30 cellular contexts compared by ENCODE assay signal in the genomic region with DNA sequence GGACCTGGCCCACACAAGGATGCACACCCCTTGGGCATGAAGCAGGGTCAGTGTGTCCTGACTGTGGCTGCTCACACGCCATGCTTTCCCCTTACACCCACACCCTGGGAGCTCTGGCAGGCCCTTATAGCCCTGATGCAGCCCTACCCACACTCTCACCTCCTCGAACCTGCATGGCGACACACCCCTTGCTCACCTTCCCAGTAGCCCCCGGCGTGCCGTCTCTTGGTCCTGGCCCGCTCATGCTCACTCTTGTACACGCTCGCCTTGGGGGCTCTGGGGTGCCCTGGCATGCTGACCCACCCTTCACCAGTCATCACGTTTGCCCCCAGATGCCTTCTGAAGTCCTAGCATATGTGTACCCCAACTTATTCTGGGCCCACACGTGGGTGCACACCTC. TPM values are rescaled to one million over a fixed set of nuclear protein-coding genes. Genes with fewer than 3 reads are reported as not detected.
DNase-seq lines count a peak whose midpoint lies in the region; ATAC-seq and TF ChIP-seq lines count a peak whose summit lies in the region.
"Had no signal": no experiment of that assay in that cellular context is flagged by ENCODE, and none has a peak within 500 bp of the region (broad histone marks: within the 10 kb centered on the region; RNA-seq: fewer than 3 reads in every experiment).

No MANE protein-coding gene starts in this region.

- H3K27ac Mint-ChIP-seq in activated CD4-positive, alpha-beta T cell treated with anti-CD3 and anti-CD28 coated beads, Interleukin-2, amount 10 ng/mL, durations not matched to agents 24 days and 14 days: peak overlapping the region; percentile 32
- H3K27ac Mint-ChIP-seq: activated T-cell treated with anti-CD3 and anti-CD28 coated beads, Interleukin-2, amount 50 U/mL, for 72 hours had no signal

- peaks cover 3% of the 10 kb centered on the region for H3K36me3 Mint-ChIP-seq in activated CD4-positive, alpha-beta T cell treated with anti-CD3 and anti-CD28 coated beads, Interleukin-2, amount 10 ng/mL, durations not matched to agents 24 days and 14 days (ENCODE audit: low read depth)
- H3K36me3 Mint-ChIP-seq: CD4-positive, CD25-positive, alpha-beta regulatory T cell; naive thymus-derived CD8-positive, alpha-beta T cell had no signal

- peak overlapping the region; percentile 85 for H3K23ac ChIP-seq in neuronal stem cell (ENCODE audit: low read depth, low read length, poor library complexity)

- peak overlapping the region; percentile 10 for H2BK12ac ChIP-seq in neuronal stem cell (ENCODE audit: low read length)

- H3K4me1 ChIP-seq in body of pancreas: no peaks in the 10 kb centered on the region
- no peaks in the 10 kb centered on the region for H3K4me1 ChIP-seq in neuronal stem cell (ENCODE audit: control insufficient read depth in 2 of 2, insufficient read depth in 1 of 2, low read depth in 1 of 2, low read length in 2 of 2)
- no peaks in the 10 kb centered on the region for H3K4me1 ChIP-seq in HAP-1
- H3K4me1 ChIP-seq: adrenal gland, gastrocnemius medialis, testis had no signal

- H3K36me3 ChIP-seq in body of pancreas (replicated peaks in 1 of 2; ENCODE audit: insufficient read depth in 1 of 2, low read depth in 2 of 2) (no peaks in the 10 kb centered on the region), neuronal stem cell (replicated peaks in 1 of 2; ENCODE audit: control insufficient read depth in 2 of 2, insufficient read depth in 2 of 2, low read length in 2 of 2) (no peaks in the 10 kb centered on the region), HAP-1 (replicated peaks) (no peaks in the 10 kb centered on the region)
- H3K36me3 ChIP-seq: adrenal gland, ovary had no signal

- ATAC-seq in body of pancreas: peak; percentile 21
- ATAC-seq: activated T-cell treated with anti-CD3 and anti-CD28 coated beads, Interleukin-2, amount 50 U/mL, for 72 hours; gastrocnemius medialis; naive thymus-derived CD8-positive, alpha-beta T cell; PC-3; Right ventricle myocardium inferior had no signal

- H4K91ac ChIP-seq in neuronal stem cell (ENCODE audit: low read depth, low read length, poor library complexity): no peak overlapping the region

- peak overlapping the region; percentile 21 for H3K9ac ChIP-seq in neuronal stem cell (ENCODE audit: low read depth, low read length, poor library complexity)
- H3K9ac ChIP-seq: SK-N-SH had no signal

- intact Hi-C loops in activated CD4-positive, alpha-beta T cell treated with anti-CD3 and anti-CD28 coated beads, Interleukin-2, amount 10 ng/mL, durations not matched to agents 24 days and 14 days (cut with micrococcal nuclease): no loop called here
- intact Hi-C loops in body of pancreas (cut with DNase I): no loop called here

- peak overlapping the region; percentile 70 for H2AK5ac ChIP-seq in neuronal stem cell (ENCODE audit: low read depth, low read length)

- H3K18ac ChIP-seq in neuronal stem cell (ENCODE audit: low read length): peak overlapping the region; percentile 76

- no peak for TF ChIP-seq CTCF in GM13976 (IDR thresholded peaks at IDR 0.05; ENCODE audit: borderline replicate concordance, control extremely low read depth, extremely low read depth, insufficient read depth, missing control alignments)
- no peak for TF ChIP-seq CTCF in body of pancreas (IDR thresholded peaks at IDR 0.05)

- WGBS in body of pancreas, 2 donors: 62 to 75% methylated on average over 11 of the region's 11 CpGs
- no CpG with 5 or more reads among the region's 11 CpGs for WGBS in neuronal stem cell (ENCODE audit: extremely low coverage in 2 of 2, insufficient read length in 2 of 2, insufficient replicate concordance in 1 of 2), 2 donors

- H3K4me2 ChIP-seq in neuronal stem cell (ENCODE audit: insufficient read depth, low read length, poor library complexity, severe bottlenecking): no peak overlapping the region
- H3K4me2 ChIP-seq: SK-N-SH had no signal

- no peak overlapping the region for H2BK120ac ChIP-seq in neuronal stem cell (ENCODE audit: low read depth, low read length)

- H4K8ac ChIP-seq in neuronal stem cell (ENCODE audit: low read depth, low read length): no peak overlapping the region

- TF ChIP-seq POLR2A in body of pancreas (IDR thresholded peaks at IDR 0.05): no peak

- peaks cover 0 to 4% of the 10 kb centered on the region in 2 donors for H3K27me3 ChIP-seq in body of pancreas
- H3K27me3 ChIP-seq in neuronal stem cell (ENCODE audit: control insufficient read depth in 3 of 3, insufficient read depth in 3 of 3, low read depth in 1 of 3, low read length in 3 of 3): no peaks in the 10 kb centered on the region
- H3K27me3 ChIP-seq in HAP-1 (ENCODE audit: low read depth): no peaks in the 10 kb centered on the region
- H3K27me3 ChIP-seq: gastrocnemius medialis, ovary, testis had no signal

- no peak overlapping the region for H3K4ac ChIP-seq in neuronal stem cell (ENCODE audit: low read length)

- no peak overlapping the region for H3K4me3 ChIP-seq in body of pancreas
- no peak overlapping the region for H3K4me3 ChIP-seq in neuronal stem cell (ENCODE audit: low read length in 2 of 2)
- no peak overlapping the region for H3K4me3 ChIP-seq in HAP-1
- H3K4me3 ChIP-seq: adrenal gland, dorsolateral prefrontal cortex, gastrocnemius medialis, ovary had no signal

- H3K9me3 Mint-ChIP-seq in activated CD4-positive, alpha-beta T cell treated with anti-CD3 and anti-CD28 coated beads, Interleukin-2, amount 10 ng/mL, durations not matched to agents 24 days and 14 days: no peaks in the 10 kb centered on the region
- H3K9me3 Mint-ChIP-seq: activated T-cell treated with anti-CD3 and anti-CD28 coated beads, Interleukin-2, amount 50 U/mL, for 72 hours had no signal

- no peak overlapping the region for H3K14ac ChIP-seq in neuronal stem cell (ENCODE audit: low read length)

- no peaks in the 10 kb centered on the region for H3K9me3 ChIP-seq in body of pancreas
- peaks cover 0 to 2% of the 10 kb centered on the region in 2 donors for H3K9me3 ChIP-seq in neuronal stem cell (replicated peaks in 1 of 2; ENCODE audit: control insufficient read depth in 2 of 2, insufficient read depth in 1 of 2, low read depth in 1 of 2, low read length in 2 of 2)
- no peaks in the 10 kb centered on the region for H3K9me3 ChIP-seq in HAP-1
- H3K9me3 ChIP-seq: adrenal gland, gastrocnemius medialis, ovary, SK-N-SH, testis had no signal

- peak overlapping the region; percentile 3 for H3K4me3 Mint-ChIP-seq in activated CD4-positive, alpha-beta T cell treated with anti-CD3 and anti-CD28 coated beads, Interleukin-2, amount 10 ng/mL, durations not matched to agents 24 days and 14 days
- H3K4me3 Mint-ChIP-seq: naive thymus-derived CD8-positive, alpha-beta T cell had no signal

- no peaks in the 10 kb centered on the region for H3K79me1 ChIP-seq in neuronal stem cell (ENCODE audit: low read depth, low read length)

- H2BK5ac ChIP-seq in neuronal stem cell (ENCODE audit: low read length): no peak overlapping the region

- H3K4me1 Mint-ChIP-seq in activated CD4-positive, alpha-beta T cell treated with anti-CD3 and anti-CD28 coated beads, Interleukin-2, amount 10 ng/mL, durations not matched to agents 24 days and 14 days: peaks cover 32% of the 10 kb centered on the region

- in situ Hi-C loops in GM13976 (cut with MboI; ENCODE audit: low sequenced_read_pairs, unreplicated experiment): no loop called here
- in situ Hi-C loops in HAP-1 (cut with MboI; ENCODE audit: low sequenced_read_pairs): no loop called here

- no peak for DNase-seq in activated CD4-positive, alpha-beta T cell treated with anti-CD3 and anti-CD28 coated beads, Interleukin-2, amount 10 ng/mL, durations not matched to agents 24 days and 14 days
- DNase-seq in activated CD4-positive, alpha-beta T cell treated with anti-CD3 and anti-CD28 coated beads for 48 hours: no peak
- DNase-seq in GM13976 (ENCODE audit: low spot score): peak; percentile 10
- DNase-seq in body of pancreas: no peak
- no peak for DNase-seq in neuronal stem cell (ENCODE audit: low spot score)
- DNase-seq in HAP-1 (ENCODE audit: low spot score in 2 of 2): no peak
- DNase-seq in cerebellar nuclear complex (lab: John Stamatoyannopoulos, UW): no peak
- no peak for DNase-seq in central memory CD4-positive, alpha-beta T cell
- DNase-seq: activated CD4-positive, alpha-beta T cell treated with anti-CD3 and anti-CD28 coated beads for 4 hours; activated naive CD4-positive, alpha-beta T cell treated with Interleukin-2 at 50 U/mL for 16 hours; activated T-cell treated with anti-CD3 and anti-CD28 coated beads, Interleukin-2, amount 50 U/mL, for 72 hours; adrenal gland; CD4-positive, CD25-positive, alpha-beta regulatory T cell; dorsolateral prefrontal cortex; GOT3; naive thymus-derived CD8-positive, alpha-beta T cell; NCI-H1092; NCI-H187; NCI-H526 treated with DMSO at 0.1 percent for 48 hours; NK-92 treated with Interleukin-12 subunit alpha and Interleukin-12 subunit beta, amount 100 ng/mL, for 24 hours; ovary; PC-3; retina; SK-N-SH; small intestine; stimulated activated naive CD4-positive, alpha-beta T cell treated with Interleukin-2 at 50 U/mL for 16 hours had no signal

- H3K27ac ChIP-seq in body of pancreas (no peak overlapping the region), neuronal stem cell (replicated peaks; ENCODE audit: low read length) (no peak overlapping the region)
- H3K27ac ChIP-seq: adrenal gland, dorsolateral prefrontal cortex, gastrocnemius medialis, ovary, testis, VCaP had no signal

- no peak overlapping the region for H2BK15ac ChIP-seq in neuronal stem cell (ENCODE audit: low read length)

- H2AFZ ChIP-seq in neuronal stem cell (ENCODE audit: low read length): no peak overlapping the region

- peaks cover 28% of the 10 kb centered on the region for H3K27me3 Mint-ChIP-seq in activated CD4-positive, alpha-beta T cell treated with anti-CD3 and anti-CD28 coated beads, Interleukin-2, amount 10 ng/mL, durations not matched to agents 24 days and 14 days

RNA-seq across cellular contexts. Expression of a gene that starts 56.1 kb away (rescaled TPM):
- total RNA-seq in activated CD4-positive, alpha-beta T cell treated with anti-CD3 and anti-CD28 coated beads, Interleukin-2, amount 10 ng/mL, durations not matched to agents 24 days and 14 days: 156 and 172 TPM in 2 replicates
- 1 to 10 TPM; 2.0 to 2.9 TPM for total RNA-seq in body of pancreas
- polyA plus RNA-seq in neuronal stem cell (2013, experiment 1 of 2): 3.0 TPM
- 3.5 TPM for polyA plus RNA-seq in neuronal stem cell (2013, experiment 2 of 2)

RNA-seq across cellular contexts. Expression of a gene that starts 57.3 kb away (rescaled TPM):
- 321 and 322 TPM in 2 replicates for total RNA-seq in activated CD4-positive, alpha-beta T cell treated with anti-CD3 and anti-CD28 coated beads, Interleukin-2, amount 10 ng/mL, durations not matched to agents 24 days and 14 days
- total RNA-seq in body of pancreas: 100 to 1,000 TPM; 108 to 169 TPM
- 218 TPM for polyA plus RNA-seq in neuronal stem cell (2013, experiment 1 of 2)
- polyA plus RNA-seq in neuronal stem cell (2013, experiment 2 of 2): 210 TPM

Comparison
In these comparisons a context has a peak if more than half of its experiments do, and no peak if none do; other contexts are left out.
1. RNA of a gene that starts 56.1 kb away (total RNA-seq): 156 to 172 TPM in activated CD4-positive, alpha-beta T cell treated with anti-CD3 and anti-CD28 coated beads, Interleukin-2, amount 10 ng/mL, durations not matched to agents 24 days and 14 days; 2.0 to 2.9 TPM in body of pancreas; every median in the first group is over 10 times any median in the second.